In genomic region chr12:52217223-52217622, GRCh38 we compare ENCODE assay signal across 1 cellular context.
TF ChIP-seq lines count a peak whose summit lies in the region.

No MANE protein-coding gene starts in this region.

TF ChIP-seq in IMR-90, 13 proteins besides CTCF, POLR2A, EP300 and RAD21:
- TF ChIP-seq MAFK (IDR thresholded peaks at IDR 0.05; ENCODE audit: low read depth, low read length) (no peak), RCOR1 (IDR thresholded peaks at IDR 0.05; ENCODE audit: insufficient replicate concordance, low read length) (no peak), NFE2L2 (IDR thresholded peaks at IDR 0.05; ENCODE audit: low read depth, low read length) (no peak), MXI1 (IDR thresholded peaks at IDR 0.05; ENCODE audit: borderline replicate concordance, low read depth, low read length) (no peak)
- TF ChIP-seq, protein P1, sequence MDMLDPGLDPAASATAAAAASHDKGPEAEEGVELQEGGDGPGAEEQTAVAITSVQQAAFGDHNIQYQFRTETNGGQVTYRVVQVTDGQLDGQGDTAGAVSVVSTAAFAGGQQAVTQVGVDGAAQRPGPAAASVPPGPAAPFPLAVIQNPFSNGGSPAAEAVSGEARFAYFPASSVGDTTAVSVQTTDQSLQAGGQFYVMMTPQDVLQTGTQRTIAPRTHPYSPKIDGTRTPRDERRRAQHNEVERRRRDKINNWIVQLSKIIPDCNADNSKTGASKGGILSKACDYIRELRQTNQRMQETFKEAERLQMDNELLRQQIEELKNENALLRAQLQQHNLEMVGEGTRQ (IDR thresholded peaks at IDR 0.05; ENCODE audit: low read depth, low read length): no peak
